In genomic region chr4:122576261-122577188, GRCh38 we compare ENCODE assay signal across 9 cellular contexts. TPM values are rescaled to one million over a fixed set of nuclear protein-coding genes. Genes with fewer than 3 reads are reported as not detected.
DNase-seq lines count a peak whose midpoint lies in the region; ATAC-seq and TF ChIP-seq lines count a peak whose summit lies in the region.
"Had no signal": no experiment of that assay in that cellular context is flagged by ENCODE, and none has a peak within 500 bp of the region (broad histone marks: within the 10 kb centered on the region; RNA-seq: fewer than 3 reads in every experiment).

No MANE protein-coding gene starts in this region.

- intact Hi-C loops in vagina (cut with DNase I), result no loop called here

- H3K27me3 Mint-ChIP-seq in activated naive CD8-positive, alpha-beta T cell, result peaks cover 3% of the 10 kb centered on the region

- peaks cover 34% of the 10 kb centered on the region for H3K4me1 Mint-ChIP-seq in activated naive CD8-positive, alpha-beta T cell (ENCODE audit: low read depth)

- no peak for TF ChIP-seq POLR2A in vagina (IDR thresholded peaks at IDR 0.05)

- CTCF ChIA-PET in HEK293 (lab: Yijun Ruan, JAX), result interaction anchor here (0.5 to 2.3 kb wide), 9 partner anchors 8 to 683 kb away, joined by 3 to 24 read pairs (median 3); no protein-coding TSS in a partner anchor

- H3K36me3 ChIP-seq in HEK293 (ENCODE audit: control insufficient read depth in 2 of 2, insufficient read depth in 1 of 2, low read length in 2 of 2) (no peaks in the 10 kb centered on the region), vagina (no peaks in the 10 kb centered on the region)

- TF ChIP-seq CTCF in HEK293 (tag by site-specific recombination; IDR thresholded peaks at IDR 0.05), result no peak
- TF ChIP-seq CTCF in vagina (IDR thresholded peaks at IDR 0.05), result peak in 2 of 3 experiments; percentile 37 to 45

- peak overlapping the region; percentile 35 for H3K4me3 Mint-ChIP-seq in activated naive CD8-positive, alpha-beta T cell

- no peaks in the 10 kb centered on the region for H3K36me3 Mint-ChIP-seq in activated naive CD8-positive, alpha-beta T cell

- no peaks in the 10 kb centered on the region for H3K9me3 Mint-ChIP-seq in activated naive CD8-positive, alpha-beta T cell (ENCODE audit: low read depth)

- DNase-seq in activated T-cell treated with anti-CD3 and anti-CD28 coated beads for 4 hours, result peak; percentile 32
- no peak for DNase-seq in activated T-cell treated with anti-CD3 and anti-CD28 coated beads, Interleukin-2, amount 50 U/mL, for 1 hour
- DNase-seq in NCI-H460 (ENCODE audit: extremely low read depth, low read depth), result peak; percentile 55
- peak; percentile 56 for DNase-seq in iris pigment epithelial cell (ENCODE audit: low read depth)
- no peak for DNase-seq in vagina (ENCODE audit: extremely low spot score in 2 of 2)

- POLR2A ChIA-PET in HEK293 (lab: Yijun Ruan, JAX), result no interaction called here

- H3K27ac Mint-ChIP-seq in activated naive CD8-positive, alpha-beta T cell, result peak overlapping the region; percentile 22

- no peaks in the 10 kb centered on the region for H3K27me3 ChIP-seq in vagina

- no peaks in the 10 kb centered on the region for H3K9me3 ChIP-seq in HEK293 (ENCODE audit: control insufficient read depth, insufficient read depth, low read depth, low read length)
- no peaks in the 10 kb centered on the region for H3K9me3 ChIP-seq in vagina

- H3K27ac ChIP-seq in HEK293 (ENCODE audit: extremely low read depth, low read depth, low read length) (no peak overlapping the region), vagina (no peak overlapping the region)

- H3K4me1 ChIP-seq in HEK293 (ENCODE audit: control insufficient read depth, insufficient read depth, low read length) (no peaks in the 10 kb centered on the region), vagina (no peaks in the 10 kb centered on the region)

- H3K4me3 ChIP-seq in HEK293 (ENCODE audit: low read depth, low read length) (no peak overlapping the region), vagina (no peak overlapping the region)

- no peak for ATAC-seq in HG02763 (IDR thresholded peaks at IDR 0.05; ENCODE audit: unreplicated experiment)

TF ChIP-seq in HEK293, 187 proteins besides CTCF, POLR2A, EP300 and RAD21:
- TF ChIP-seq FEZF1 (tag by site-specific recombination; IDR thresholded peaks at IDR 0.05) (no peak), ZNF747 (tag by site-specific recombination; IDR thresholded peaks at IDR 0.05) (no peak), ZNF654 (tag by site-specific recombination; IDR thresholded peaks at IDR 0.05; ENCODE audit: low read depth) (peak; percentile 71), PRDM1 (tag by site-specific recombination; IDR thresholded peaks at IDR 0.05) (0 out of 2 replicates have a peak, but pooled peaks have one; percentile 14), ZNF423 (tag by site-specific recombination; IDR thresholded peaks at IDR 0.05) (no peak), ELK4 (IDR thresholded peaks at IDR 0.05; ENCODE audit: borderline replicate concordance, low read depth, low read length) (no peak), ZNF211 (tag by site-specific recombination; IDR thresholded peaks at IDR 0.05; ENCODE audit: low read depth) (no peak), ZNF362 (tag by site-specific recombination; IDR thresholded peaks at IDR 0.05) (no peak), AEBP2 (tag by site-specific recombination; IDR thresholded peaks at IDR 0.05; ENCODE audit: borderline replicate concordance) (no peak), ZSCAN30 (tag by site-specific recombination; IDR thresholded peaks at IDR 0.05) (no peak), ZNF518A (tag by site-specific recombination; conservative IDR thresholded peaks at IDR 0.05; ENCODE audit: low read depth) (no peak), ZNF146 (tag by site-specific recombination; IDR thresholded peaks at IDR 0.05) (no peak)

RNA-seq across cellular contexts. Expression of gene IL21, which starts 44.3 kb away (rescaled TPM):
- not detected in 2 replicates for total RNA-seq in NCI-H460 (2014; rRNA removed; shearing (Covaris generic))
- polyA plus RNA-seq in NCI-H460 (2014; cell fraction: nucleus; rRNA removed), result not detected in 2 replicates
- total RNA-seq in vagina, result not detected
- total RNA-seq: temporal lobe had no signal

Comparison
In these comparisons a context has a peak if more than half of its experiments do, and no peak if none do; other contexts are left out.
1. DNase-seq: peak in activated T-cell treated with anti-CD3 and anti-CD28 coated beads for 4 hours (single experiment), NCI-H460 (single experiment) and iris pigment epithelial cell (single experiment); none in activated T-cell treated with anti-CD3 and anti-CD28 coated beads, Interleukin-2, amount 50 U/mL, for 1 hour (single experiment) and vagina (0 of 2).